16 cellular contexts compared by ENCODE assay signal in the genomic region with DNA sequence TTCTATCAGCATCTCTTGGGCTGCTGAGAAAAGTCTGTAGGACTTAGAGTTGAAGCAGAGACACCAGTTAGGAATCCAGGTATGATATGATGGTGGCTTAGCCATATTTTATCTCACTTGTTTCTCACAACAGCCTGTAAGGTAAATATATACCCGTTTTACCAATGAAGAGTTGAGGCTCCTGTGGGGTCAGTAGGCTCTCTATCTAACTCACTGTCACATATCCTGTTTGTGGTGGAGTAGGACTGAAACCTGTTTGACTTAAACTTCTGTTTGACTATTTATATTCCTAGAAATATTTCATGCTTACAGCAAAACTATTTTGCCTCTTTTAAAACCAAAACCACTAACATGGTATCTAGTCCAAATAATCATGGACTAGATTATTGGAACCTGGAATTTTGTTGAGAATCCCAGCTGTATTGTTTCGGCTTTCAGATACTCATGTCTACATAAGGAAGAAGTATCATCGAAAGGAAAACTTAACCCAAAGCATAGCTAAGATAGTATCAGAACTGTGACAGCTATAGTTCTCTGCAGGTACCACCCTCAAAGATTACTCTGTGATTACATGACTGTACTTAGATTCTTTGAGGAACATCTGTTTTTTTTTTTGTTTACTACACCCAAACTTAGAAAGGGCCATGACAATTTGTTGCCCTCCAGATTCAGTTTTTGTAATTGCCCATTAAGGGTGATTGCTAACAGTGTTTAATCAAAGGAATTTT.
"Had no signal": no experiment of that assay in that cellular context is flagged by ENCODE, and none has a peak within 500 bp of the region (broad histone marks: within the 10 kb centered on the region; RNA-seq: fewer than 3 reads in every experiment).

No MANE protein-coding gene starts in this region.

- H3K27ac ChIP-seq: colonic mucosa, esophagus muscularis mucosa, hepatocyte, left lung, pancreas, sigmoid colon, tibial artery had no signal

- H3K4me3 ChIP-seq: colonic mucosa, esophagus muscularis mucosa, hepatocyte, left lung, mucosa of descending colon, pancreas, sigmoid colon, tibial artery had no signal

- H3K27ac Mint-ChIP-seq: activated naive CD4-positive, alpha-beta T cell treated with anti-CD3 and anti-CD28 coated beads, Interleukin-2, amount 10 ng/mL, durations not matched to agents 7 days and 5 days; activated T-helper 17 cell treated with anti-CD3 and anti-CD28 coated beads, Interleukin-2, amount 50 U/mL, for 72 hours; stimulated activated effector memory CD8-positive, alpha-beta T cell treated with anti-CD3 and anti-CD28 coated beads, Interleukin-12 subunit alpha, Interleukin-12 subunit beta, amount 100 ng/mL, for 72 hours had no signal

- DNase-seq: activated CD4-positive, alpha-beta T cell treated with anti-CD3 and anti-CD28 coated beads, Interleukin-2, amount 50 U/mL, for 48 hours; activated naive CD4-positive, alpha-beta T cell treated with anti-CD3 and anti-CD28 coated beads, Interleukin-2, amount 10 ng/mL, durations not matched to agents 7 days and 5 days; colonic mucosa; kidney; left lung; mammary epithelial cell; mucosa of descending colon; naive thymus-derived CD4-positive, alpha-beta T cell; pancreas; sigmoid colon; T-helper 9 cell; tibial artery had no signal

- H3K36me3 Mint-ChIP-seq: activated naive CD4-positive, alpha-beta T cell treated with anti-CD3 and anti-CD28 coated beads, Interleukin-2, amount 10 ng/mL, durations not matched to agents 7 days and 5 days; stimulated activated effector memory CD8-positive, alpha-beta T cell treated with anti-CD3 and anti-CD28 coated beads, Interleukin-12 subunit alpha, Interleukin-12 subunit beta, amount 100 ng/mL, for 72 hours had no signal

- H3K27me3 ChIP-seq: colonic mucosa, esophagus muscularis mucosa, hepatocyte, left lung, pancreas, sigmoid colon, tibial artery had no signal

- H3K9me3 ChIP-seq: colonic mucosa, esophagus muscularis mucosa, left lung, mucosa of descending colon, pancreas, sigmoid colon, tibial artery had no signal

- ATAC-seq: activated T-helper 17 cell treated with anti-CD3 and anti-CD28 coated beads, Interleukin-2, amount 50 U/mL, for 72 hours; left lung; mucosa of descending colon; naive thymus-derived CD4-positive, alpha-beta T cell; pancreas; stimulated activated effector memory CD8-positive, alpha-beta T cell treated with anti-CD3 and anti-CD28 coated beads, Interleukin-12 subunit alpha, Interleukin-12 subunit beta, amount 100 ng/mL, for 72 hours had no signal

- H3K9me3 Mint-ChIP-seq: activated naive CD4-positive, alpha-beta T cell treated with anti-CD3 and anti-CD28 coated beads, Interleukin-2, amount 10 ng/mL, durations not matched to agents 7 days and 5 days; activated T-helper 17 cell treated with anti-CD3 and anti-CD28 coated beads, Interleukin-2, amount 50 U/mL, for 72 hours had no signal

- H3K27me3 Mint-ChIP-seq: activated naive CD4-positive, alpha-beta T cell treated with anti-CD3 and anti-CD28 coated beads, Interleukin-2, amount 10 ng/mL, durations not matched to agents 7 days and 5 days; activated T-helper 17 cell treated with anti-CD3 and anti-CD28 coated beads, Interleukin-2, amount 50 U/mL, for 72 hours had no signal

- H3K36me3 ChIP-seq: colonic mucosa, esophagus muscularis mucosa, left lung, pancreas, sigmoid colon, tibial artery had no signal

- H3K4me3 Mint-ChIP-seq: activated naive CD4-positive, alpha-beta T cell treated with anti-CD3 and anti-CD28 coated beads, Interleukin-2, amount 10 ng/mL, durations not matched to agents 7 days and 5 days; activated T-helper 17 cell treated with anti-CD3 and anti-CD28 coated beads, Interleukin-2, amount 50 U/mL, for 72 hours; stimulated activated effector memory CD8-positive, alpha-beta T cell treated with anti-CD3 and anti-CD28 coated beads, Interleukin-12 subunit alpha, Interleukin-12 subunit beta, amount 100 ng/mL, for 72 hours had no signal

- H3K4me1 Mint-ChIP-seq: activated T-helper 17 cell treated with anti-CD3 and anti-CD28 coated beads, Interleukin-2, amount 50 U/mL, for 72 hours; stimulated activated effector memory CD8-positive, alpha-beta T cell treated with anti-CD3 and anti-CD28 coated beads, Interleukin-12 subunit alpha, Interleukin-12 subunit beta, amount 100 ng/mL, for 72 hours had no signal

- H3K4me1 ChIP-seq: colonic mucosa, esophagus muscularis mucosa, left lung, pancreas, sigmoid colon, tibial artery had no signal
